In the genomic region with DNA sequence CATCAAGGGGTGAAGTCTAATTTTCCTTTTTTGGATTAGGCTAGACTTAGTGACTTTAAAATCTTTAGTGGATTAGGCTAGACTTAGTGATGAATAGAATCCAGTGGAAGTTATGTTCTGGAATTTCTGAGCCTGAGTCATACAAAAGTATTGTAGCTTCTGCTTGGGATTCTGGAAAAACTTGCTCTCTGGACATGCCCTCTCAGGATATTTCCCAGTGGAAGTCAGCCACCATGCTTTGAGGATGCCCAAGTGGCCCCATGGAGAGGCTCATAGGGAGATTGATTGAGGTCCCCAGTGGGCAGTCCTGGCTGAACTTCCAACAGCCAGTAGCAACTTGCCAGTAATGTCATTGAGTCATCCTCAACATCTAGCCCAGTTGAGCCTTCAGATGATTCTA, we compare ENCODE assay signal across 24 cellular contexts.
DNase-seq lines count a peak whose midpoint lies in the region; FAIRE-seq and TF ChIP-seq lines count a peak whose summit lies in the region.
"Had no signal": no experiment of that assay in that cellular context is flagged by ENCODE, and none has a peak within 500 bp of the region (broad histone marks: within the 10 kb centered on the region; RNA-seq: fewer than 3 reads in every experiment).

No MANE protein-coding gene starts in this region.

- H3K9me2 ChIP-seq in GM23248 (ENCODE audit: insufficient read depth) = no peaks in the 10 kb centered on the region

- peaks cover 19% of the 10 kb centered on the region for H3K36me3 Mint-ChIP-seq in endodermal cell (ENCODE audit: low read depth)
- H3K36me3 Mint-ChIP-seq: CD4-positive, CD25-positive, alpha-beta regulatory T cell; CD8-positive, alpha-beta T cell had no signal

- no peaks in the 10 kb centered on the region for H3F3A ChIP-seq in GM23248 (ENCODE audit: insufficient read depth)

- H3K9me3 Mint-ChIP-seq in endodermal cell = peaks cover 51% of the 10 kb centered on the region

- peak; percentile 52 for FAIRE-seq in keratinocyte (lab: Jason Lieb, UNC)
- FAIRE-seq: A549, D721Med, GM12878, GM19239 had no signal

- H3K36me3 ChIP-seq in GM23248 (ENCODE audit: low read depth) (no peaks in the 10 kb centered on the region), endodermal cell (ENCODE audit: control insufficient read depth, insufficient read depth, low read length) (peaks cover 10% of the 10 kb centered on the region), keratinocyte (ENCODE audit: control insufficient read depth in 2 of 2, extremely low read depth in 1 of 2, insufficient read depth in 2 of 2, low read length in 2 of 2) (no peaks in the 10 kb centered on the region), testis (ENCODE audit: low read depth, missing control alignments) (no peaks in the 10 kb centered on the region)
- H3K36me3 ChIP-seq: BLaER1 had no signal

- no peaks in the 10 kb centered on the region for H3K27me3 ChIP-seq in GM23248 (replicated peaks; ENCODE audit: insufficient read depth)
- H3K27me3 ChIP-seq in endodermal cell (ENCODE audit: control insufficient read depth, insufficient read depth, low read length, poor library complexity, severe bottlenecking) = no peaks in the 10 kb centered on the region
- H3K27me3 ChIP-seq in keratinocyte (ENCODE audit: control insufficient read depth, extremely low read depth, insufficient read depth, low read length) = no peaks in the 10 kb centered on the region
- H3K27me3 ChIP-seq in testis = no peaks in the 10 kb centered on the region
- H3K27me3 ChIP-seq: BLaER1 had no signal

- no peaks in the 10 kb centered on the region for H3K9me1 ChIP-seq in keratinocyte (ENCODE audit: control insufficient read depth, extremely low read depth, insufficient read depth, low read length)

- in situ Hi-C loops in GM23248 (cut with MboI) = no loop called here

- no peak overlapping the region for H3K4me3 Mint-ChIP-seq in endodermal cell
- H3K4me3 Mint-ChIP-seq: B cell; CD4-positive, CD25-positive, alpha-beta regulatory T cell; CD8-positive, alpha-beta T cell; GM23338; H9 had no signal

- H3K4me3 ChIP-seq in GM23248 = no peak overlapping the region
- H3K4me3 ChIP-seq in endodermal cell (ENCODE audit: low read length) = peak overlapping the region; percentile 14
- no peak overlapping the region for H3K4me3 ChIP-seq in keratinocyte (ENCODE audit: control insufficient read depth in 2 of 3, extremely low read depth in 1 of 3, insufficient read depth in 2 of 3, low read depth in 1 of 3, low read length in 3 of 3)
- no peak overlapping the region for H3K4me3 ChIP-seq in testis
- H3K4me3 ChIP-seq: A549, BLaER1, GM12878, GM23338 had no signal

- H3K9ac ChIP-seq in GM23248 (no peak overlapping the region), endodermal cell (ENCODE audit: extremely low read depth, low read length, poor library complexity, severe bottlenecking) (no peak overlapping the region), keratinocyte (ENCODE audit: control insufficient read depth, extremely low read depth, insufficient read depth, low read length) (no peak overlapping the region)
- H3K9ac ChIP-seq: BLaER1 had no signal

- no peak overlapping the region for H3K27ac Mint-ChIP-seq in endodermal cell
- H3K27ac Mint-ChIP-seq: B cell; CD4-positive, CD25-positive, alpha-beta regulatory T cell; CD8-positive, alpha-beta T cell; GM23338; H9 had no signal

- no peaks in the 10 kb centered on the region for H3K9me3 ChIP-seq in GM23248 (ENCODE audit: low read depth)
- H3K9me3 ChIP-seq in endodermal cell (ENCODE audit: control insufficient read depth, low read length) = peaks cover 68% of the 10 kb centered on the region
- no peaks in the 10 kb centered on the region for H3K9me3 ChIP-seq in keratinocyte (ENCODE audit: control insufficient read depth, low read depth, low read length)
- H3K9me3 ChIP-seq in testis = no peaks in the 10 kb centered on the region
- H3K9me3 ChIP-seq: A549, Caco-2 had no signal

- H4K20me1 ChIP-seq in GM23248 (ENCODE audit: insufficient read depth) (no peaks in the 10 kb centered on the region), keratinocyte (ENCODE audit: control insufficient read depth, extremely low read depth, insufficient read depth, low read length) (no peaks in the 10 kb centered on the region)
- H4K20me1 ChIP-seq: BLaER1 had no signal

- no peak for TF ChIP-seq CTCF in endodermal cell (conservative IDR thresholded peaks at IDR 0.05)
- TF ChIP-seq CTCF in keratinocyte (optimal IDR thresholded peaks at IDR 0.05 in 1 of 3, IDR thresholded peaks at IDR 0.05 in 1 of 3, conservative IDR thresholded peaks at IDR 0.05 in 1 of 3; ENCODE audit: extremely low read depth in 1 of 3, insufficient read depth in 2 of 3, low read length in 3 of 3) = no peak
- no peak for TF ChIP-seq CTCF in testis (IDR thresholded peaks at IDR 0.05)

- H3K4me2 ChIP-seq in GM23248 (ENCODE audit: unreplicated experiment) (no peak overlapping the region), keratinocyte (ENCODE audit: control insufficient read depth, extremely low read depth, insufficient read depth, low read depth, low read length) (no peak overlapping the region)
- H3K4me2 ChIP-seq: A549, BLaER1, GM23338 had no signal

- H2AFZ ChIP-seq in GM23248 (no peak overlapping the region), keratinocyte (ENCODE audit: control insufficient read depth, low read length) (no peak overlapping the region)
- H2AFZ ChIP-seq: GM23338 had no signal

- TF ChIP-seq POLR2A in testis (IDR thresholded peaks at IDR 0.05) = no peak

- dilution Hi-C loops in keratinocyte (cut with MboI; ENCODE audit: extremely low pct_ligation_motif_present, low sequenced_read_pairs) = no loop called here

- H3K4me1 Mint-ChIP-seq in endodermal cell = peaks cover 11% of the 10 kb centered on the region
- H3K4me1 Mint-ChIP-seq: B cell; CD4-positive, CD25-positive, alpha-beta regulatory T cell had no signal

- DNase-seq in GM23248 (peak; percentile 13), endodermal cell (no peak), keratinocyte (ENCODE audit: low read depth, low spot score) (no peak), AML-193 (lab: John Stamatoyannopoulos, UW) (no peak), testis (no peak), HuH-7 (ENCODE audit: low spot score) (no peak)
- DNase-seq: 8988T; ACHN; Caco-2; CD4-positive, CD25-positive, alpha-beta regulatory T cell; CD8-positive, alpha-beta T cell; DMS 273 treated with DMSO at 0.1 percent for 48 hours; DMS79; EL; GDM1; H9 had no signal

- H3K4me1 ChIP-seq in GM23248 (ENCODE audit: insufficient read depth) (no peaks in the 10 kb centered on the region), endodermal cell (ENCODE audit: control insufficient read depth, insufficient read depth, low read length) (peaks cover 4% of the 10 kb centered on the region), keratinocyte (ENCODE audit: control insufficient read depth, extremely low read depth, insufficient read depth, low read length) (no peaks in the 10 kb centered on the region), testis (no peaks in the 10 kb centered on the region)
- H3K4me1 ChIP-seq: A549, BLaER1, Caco-2 had no signal

- no peaks in the 10 kb centered on the region for H3K27me3 Mint-ChIP-seq in endodermal cell (ENCODE audit: insufficient read depth)
- H3K27me3 Mint-ChIP-seq: B cell; CD4-positive, CD25-positive, alpha-beta regulatory T cell had no signal

- no peaks in the 10 kb centered on the region for H3K79me2 ChIP-seq in GM23248 (ENCODE audit: insufficient read depth)
- H3K79me2 ChIP-seq in keratinocyte (ENCODE audit: control insufficient read depth, insufficient read depth, low read length) = no peaks in the 10 kb centered on the region

- intact Hi-C loops in testis (cut with DNase I; ENCODE audit: low total_unique reads) = no loop called here

- no peak overlapping the region for H3K27ac ChIP-seq in GM23248
- no peak overlapping the region for H3K27ac ChIP-seq in endodermal cell (ENCODE audit: low read depth, low read length)
- H3K27ac ChIP-seq in keratinocyte (ENCODE audit: control insufficient read depth, insufficient read depth, low read length) = no peak overlapping the region
- no peak overlapping the region for H3K27ac ChIP-seq in testis
- H3K27ac ChIP-seq: A549, BLaER1, C4-2B had no signal
